1 cellular context compared by ENCODE assay signal in genomic region chr22:18994780-18995711, GRCh38.
A peak's percentile ranks its signal among the peaks of the same experiment; 100 is the strongest.
TF ChIP-seq lines count a peak whose summit lies in the region.

No MANE protein-coding gene starts in this region.

TF ChIP-seq in HepG2, 621 proteins besides CTCF, POLR2A, EP300 and RAD21 (continued from another document and continues in another):
- TF ChIP-seq, protein P1, sequence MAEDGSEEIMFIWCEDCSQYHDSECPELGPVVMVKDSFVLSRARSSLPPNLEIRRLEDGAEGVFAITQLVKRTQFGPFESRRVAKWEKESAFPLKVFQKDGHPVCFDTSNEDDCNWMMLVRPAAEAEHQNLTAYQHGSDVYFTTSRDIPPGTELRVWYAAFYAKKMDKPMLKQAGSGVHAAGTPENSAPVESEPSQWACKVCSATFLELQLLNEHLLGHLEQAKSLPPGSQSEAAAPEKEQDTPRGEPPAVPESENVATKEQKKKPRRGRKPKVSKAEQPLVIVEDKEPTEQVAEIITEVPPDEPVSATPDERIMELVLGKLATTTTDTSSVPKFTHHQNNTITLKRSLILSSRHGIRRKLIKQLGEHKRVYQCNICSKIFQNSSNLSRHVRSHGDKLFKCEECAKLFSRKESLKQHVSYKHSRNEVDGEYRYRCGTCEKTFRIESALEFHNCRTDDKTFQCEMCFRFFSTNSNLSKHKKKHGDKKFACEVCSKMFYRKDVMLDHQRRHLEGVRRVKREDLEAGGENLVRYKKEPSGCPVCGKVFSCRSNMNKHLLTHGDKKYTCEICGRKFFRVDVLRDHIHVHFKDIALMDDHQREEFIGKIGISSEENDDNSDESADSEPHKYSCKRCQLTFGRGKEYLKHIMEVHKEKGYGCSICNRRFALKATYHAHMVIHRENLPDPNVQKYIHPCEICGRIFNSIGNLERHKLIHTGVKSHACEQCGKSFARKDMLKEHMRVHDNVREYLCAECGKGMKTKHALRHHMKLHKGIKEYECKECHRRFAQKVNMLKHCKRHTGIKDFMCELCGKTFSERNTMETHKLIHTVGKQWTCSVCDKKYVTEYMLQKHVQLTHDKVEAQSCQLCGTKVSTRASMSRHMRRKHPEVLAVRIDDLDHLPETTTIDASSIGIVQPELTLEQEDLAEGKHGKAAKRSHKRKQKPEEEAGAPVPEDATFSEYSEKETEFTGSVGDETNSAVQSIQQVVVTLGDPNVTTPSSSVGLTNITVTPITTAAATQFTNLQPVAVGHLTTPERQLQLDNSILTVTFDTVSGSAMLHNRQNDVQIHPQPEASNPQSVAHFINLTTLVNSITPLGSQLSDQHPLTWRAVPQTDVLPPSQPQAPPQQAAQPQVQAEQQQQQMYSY (CRISPR knock-in tag; IDR thresholded peaks at IDR 0.05), result no peak
- no peak for TF ChIP-seq ZNF616 (CRISPR knock-in tag; IDR thresholded peaks at IDR 0.05; ENCODE audit: low read depth)
- TF ChIP-seq ATAD3A (CRISPR knock-in tag; IDR thresholded peaks at IDR 0.05), result no peak
- TF ChIP-seq ELF4 (CRISPR knock-in tag; IDR thresholded peaks at IDR 0.05; ENCODE audit: borderline replicate concordance), result no peak
- TF ChIP-seq ZNF879 (CRISPR knock-in tag; IDR thresholded peaks at IDR 0.05), result no peak
- no peak for TF ChIP-seq CC2D1A (CRISPR knock-in tag; IDR thresholded peaks at IDR 0.05)
- TF ChIP-seq, protein P2, sequence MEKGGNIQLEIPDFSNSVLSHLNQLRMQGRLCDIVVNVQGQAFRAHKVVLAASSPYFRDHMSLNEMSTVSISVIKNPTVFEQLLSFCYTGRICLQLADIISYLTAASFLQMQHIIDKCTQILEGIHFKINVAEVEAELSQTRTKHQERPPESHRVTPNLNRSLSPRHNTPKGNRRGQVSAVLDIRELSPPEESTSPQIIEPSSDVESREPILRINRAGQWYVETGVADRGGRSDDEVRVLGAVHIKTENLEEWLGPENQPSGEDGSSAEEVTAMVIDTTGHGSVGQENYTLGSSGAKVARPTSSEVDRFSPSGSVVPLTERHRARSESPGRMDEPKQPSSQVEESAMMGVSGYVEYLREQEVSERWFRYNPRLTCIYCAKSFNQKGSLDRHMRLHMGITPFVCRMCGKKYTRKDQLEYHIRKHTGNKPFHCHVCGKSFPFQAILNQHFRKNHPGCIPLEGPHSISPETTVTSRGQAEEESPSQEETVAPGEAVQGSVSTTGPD (CRISPR knock-in tag; IDR thresholded peaks at IDR 0.05), result no peak
- no peak for TF ChIP-seq HNF4G (IDR thresholded peaks at IDR 0.05; ENCODE audit: borderline replicate concordance, low read depth, low read length)
- no peak for TF ChIP-seq HNF4G (CRISPR knock-in tag; IDR thresholded peaks at IDR 0.05; ENCODE audit: borderline replicate concordance, low read depth)
- TF ChIP-seq RERE (CRISPR knock-in tag; IDR thresholded peaks at IDR 0.05; ENCODE audit: low read depth), result no peak
- TF ChIP-seq ZFX (CRISPR knock-in tag; IDR thresholded peaks at IDR 0.05; ENCODE audit: low read depth), result peak; percentile 77
- no peak for TF ChIP-seq ZNF234 (CRISPR knock-in tag; conservative IDR thresholded peaks at IDR 0.05)
- TF ChIP-seq REL (CRISPR knock-in tag; conservative IDR thresholded peaks at IDR 0.05), result no peak
- TF ChIP-seq IRX3 (CRISPR knock-in tag; IDR thresholded peaks at IDR 0.05; ENCODE audit: borderline replicate concordance, low read depth), result no peak
- TF ChIP-seq ZNF34 (CRISPR knock-in tag; IDR thresholded peaks at IDR 0.05; ENCODE audit: borderline replicate concordance), result no peak
- no peak for TF ChIP-seq IKZF4 (CRISPR knock-in tag; IDR thresholded peaks at IDR 0.05; ENCODE audit: borderline replicate concordance, low read depth, not compliant biosample characterization)
- TF ChIP-seq PTBP1 (IDR thresholded peaks at IDR 0.05; ENCODE audit: low read depth, low read length, poor library complexity, severe bottlenecking), result no peak
- TF ChIP-seq NFKBIZ (CRISPR knock-in tag; IDR thresholded peaks at IDR 0.05), result no peak
- TF ChIP-seq MIER2 (CRISPR knock-in tag; IDR thresholded peaks at IDR 0.05), result no peak
- no peak for TF ChIP-seq ZNF136 (CRISPR knock-in tag; IDR thresholded peaks at IDR 0.05; ENCODE audit: low read depth)
- TF ChIP-seq ZSCAN21 (CRISPR knock-in tag; IDR thresholded peaks at IDR 0.05; ENCODE audit: borderline replicate concordance), result no peak
- TF ChIP-seq, protein P3, sequence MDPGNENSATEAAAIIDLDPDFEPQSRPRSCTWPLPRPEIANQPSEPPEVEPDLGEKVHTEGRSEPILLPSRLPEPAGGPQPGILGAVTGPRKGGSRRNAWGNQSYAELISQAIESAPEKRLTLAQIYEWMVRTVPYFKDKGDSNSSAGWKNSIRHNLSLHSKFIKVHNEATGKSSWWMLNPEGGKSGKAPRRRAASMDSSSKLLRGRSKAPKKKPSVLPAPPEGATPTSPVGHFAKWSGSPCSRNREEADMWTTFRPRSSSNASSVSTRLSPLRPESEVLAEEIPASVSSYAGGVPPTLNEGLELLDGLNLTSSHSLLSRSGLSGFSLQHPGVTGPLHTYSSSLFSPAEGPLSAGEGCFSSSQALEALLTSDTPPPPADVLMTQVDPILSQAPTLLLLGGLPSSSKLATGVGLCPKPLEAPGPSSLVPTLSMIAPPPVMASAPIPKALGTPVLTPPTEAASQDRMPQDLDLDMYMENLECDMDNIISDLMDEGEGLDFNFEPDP (CRISPR knock-in tag; conservative IDR thresholded peaks at IDR 0.05), result 0 out of 2 replicates have a peak, but pooled peaks have one; percentile 71
- TF ChIP-seq SNRNP70 (IDR thresholded peaks at IDR 0.05; ENCODE audit: low read depth, low read length), result no peak
- TF ChIP-seq, protein P4, sequence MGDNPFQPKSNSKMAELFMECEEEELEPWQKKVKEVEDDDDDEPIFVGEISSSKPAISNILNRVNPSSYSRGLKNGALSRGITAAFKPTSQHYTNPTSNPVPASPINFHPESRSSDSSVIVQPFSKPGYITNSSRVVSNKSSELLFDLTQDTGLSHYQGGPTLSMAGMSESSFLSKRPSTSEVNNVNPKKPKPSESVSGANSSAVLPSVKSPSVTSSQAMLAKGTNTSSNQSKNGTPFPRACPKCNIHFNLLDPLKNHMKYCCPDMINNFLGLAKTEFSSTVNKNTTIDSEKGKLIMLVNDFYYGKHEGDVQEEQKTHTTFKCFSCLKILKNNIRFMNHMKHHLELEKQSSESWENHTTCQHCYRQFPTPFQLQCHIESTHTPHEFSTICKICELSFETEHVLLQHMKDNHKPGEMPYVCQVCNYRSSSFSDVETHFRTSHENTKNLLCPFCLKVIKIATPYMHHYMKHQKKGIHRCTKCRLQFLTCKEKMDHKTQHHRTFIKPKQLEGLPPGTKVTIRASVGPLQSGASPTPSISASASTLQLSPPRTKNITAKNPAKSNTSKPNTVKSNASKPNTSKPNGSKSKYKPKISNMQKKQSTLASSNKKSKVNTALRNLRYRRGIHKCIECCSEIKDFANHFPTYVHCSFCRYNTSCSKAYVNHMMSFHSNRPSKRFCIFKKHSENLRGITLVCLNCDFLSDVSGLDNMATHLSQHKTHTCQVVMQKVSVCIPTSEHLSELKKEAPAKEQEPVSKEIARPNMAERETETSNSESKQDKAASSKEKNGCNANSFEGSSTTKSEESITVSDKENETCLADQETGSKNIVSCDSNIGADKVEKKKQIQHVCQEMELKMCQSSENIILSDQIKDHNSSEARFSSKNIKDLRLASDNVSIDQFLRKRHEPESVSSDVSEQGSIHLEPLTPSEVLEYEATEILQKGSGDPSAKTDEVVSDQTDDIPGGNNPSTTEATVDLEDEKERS (CRISPR knock-in tag; IDR thresholded peaks at IDR 0.05), result no peak
- no peak for TF ChIP-seq SNAPC5 (CRISPR knock-in tag; IDR thresholded peaks at IDR 0.05; ENCODE audit: borderline replicate concordance)
- TF ChIP-seq, protein P5, sequence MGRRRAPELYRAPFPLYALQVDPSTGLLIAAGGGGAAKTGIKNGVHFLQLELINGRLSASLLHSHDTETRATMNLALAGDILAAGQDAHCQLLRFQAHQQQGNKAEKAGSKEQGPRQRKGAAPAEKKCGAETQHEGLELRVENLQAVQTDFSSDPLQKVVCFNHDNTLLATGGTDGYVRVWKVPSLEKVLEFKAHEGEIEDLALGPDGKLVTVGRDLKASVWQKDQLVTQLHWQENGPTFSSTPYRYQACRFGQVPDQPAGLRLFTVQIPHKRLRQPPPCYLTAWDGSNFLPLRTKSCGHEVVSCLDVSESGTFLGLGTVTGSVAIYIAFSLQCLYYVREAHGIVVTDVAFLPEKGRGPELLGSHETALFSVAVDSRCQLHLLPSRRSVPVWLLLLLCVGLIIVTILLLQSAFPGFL (CRISPR knock-in tag; IDR thresholded peaks at IDR 0.05), result no peak
- peak; percentile 33; the same call in 1 of the 2 replicates for TF ChIP-seq PHF8 (CRISPR knock-in tag; IDR thresholded peaks at IDR 0.05)
- no peak for TF ChIP-seq NR2F2 (IDR thresholded peaks at IDR 0.05; ENCODE audit: borderline replicate concordance, low read depth)
- TF ChIP-seq ZNF816 (CRISPR knock-in tag; IDR thresholded peaks at IDR 0.05; ENCODE audit: borderline replicate concordance), result no peak
- TF ChIP-seq, protein P6, sequence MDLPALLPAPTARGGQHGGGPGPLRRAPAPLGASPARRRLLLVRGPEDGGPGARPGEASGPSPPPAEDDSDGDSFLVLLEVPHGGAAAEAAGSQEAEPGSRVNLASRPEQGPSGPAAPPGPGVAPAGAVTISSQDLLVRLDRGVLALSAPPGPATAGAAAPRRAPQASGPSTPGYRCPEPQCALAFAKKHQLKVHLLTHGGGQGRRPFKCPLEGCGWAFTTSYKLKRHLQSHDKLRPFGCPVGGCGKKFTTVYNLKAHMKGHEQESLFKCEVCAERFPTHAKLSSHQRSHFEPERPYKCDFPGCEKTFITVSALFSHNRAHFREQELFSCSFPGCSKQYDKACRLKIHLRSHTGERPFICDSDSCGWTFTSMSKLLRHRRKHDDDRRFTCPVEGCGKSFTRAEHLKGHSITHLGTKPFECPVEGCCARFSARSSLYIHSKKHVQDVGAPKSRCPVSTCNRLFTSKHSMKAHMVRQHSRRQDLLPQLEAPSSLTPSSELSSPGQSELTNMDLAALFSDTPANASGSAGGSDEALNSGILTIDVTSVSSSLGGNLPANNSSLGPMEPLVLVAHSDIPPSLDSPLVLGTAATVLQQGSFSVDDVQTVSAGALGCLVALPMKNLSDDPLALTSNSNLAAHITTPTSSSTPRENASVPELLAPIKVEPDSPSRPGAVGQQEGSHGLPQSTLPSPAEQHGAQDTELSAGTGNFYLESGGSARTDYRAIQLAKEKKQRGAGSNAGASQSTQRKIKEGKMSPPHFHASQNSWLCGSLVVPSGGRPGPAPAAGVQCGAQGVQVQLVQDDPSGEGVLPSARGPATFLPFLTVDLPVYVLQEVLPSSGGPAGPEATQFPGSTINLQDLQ (CRISPR knock-in tag; IDR thresholded peaks at IDR 0.05), result no peak
- TF ChIP-seq, protein P7, sequence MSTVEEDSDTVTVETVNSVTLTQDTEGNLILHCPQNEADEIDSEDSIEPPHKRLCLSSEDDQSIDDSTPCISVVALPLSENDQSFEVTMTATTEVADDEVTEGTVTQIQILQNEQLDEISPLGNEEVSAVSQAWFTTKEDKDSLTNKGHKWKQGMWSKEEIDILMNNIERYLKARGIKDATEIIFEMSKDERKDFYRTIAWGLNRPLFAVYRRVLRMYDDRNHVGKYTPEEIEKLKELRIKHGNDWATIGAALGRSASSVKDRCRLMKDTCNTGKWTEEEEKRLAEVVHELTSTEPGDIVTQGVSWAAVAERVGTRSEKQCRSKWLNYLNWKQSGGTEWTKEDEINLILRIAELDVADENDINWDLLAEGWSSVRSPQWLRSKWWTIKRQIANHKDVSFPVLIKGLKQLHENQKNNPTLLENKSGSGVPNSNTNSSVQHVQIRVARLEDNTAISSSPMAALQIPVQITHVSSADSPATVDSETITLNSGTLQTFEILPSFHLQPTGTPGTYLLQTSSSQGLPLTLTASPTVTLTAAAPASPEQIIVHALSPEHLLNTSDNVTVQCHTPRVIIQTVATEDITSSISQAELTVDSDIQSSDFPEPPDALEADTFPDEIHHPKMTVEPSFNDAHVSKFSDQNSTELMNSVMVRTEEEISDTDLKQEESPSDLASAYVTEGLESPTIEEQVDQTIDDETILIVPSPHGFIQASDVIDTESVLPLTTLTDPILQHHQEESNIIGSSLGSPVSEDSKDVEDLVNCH (CRISPR knock-in tag; IDR thresholded peaks at IDR 0.05), result no peak
- peak; percentile 61; the same call in 1 of the 2 replicates for TF ChIP-seq TFAP4 (IDR thresholded peaks at IDR 0.05; ENCODE audit: borderline replicate concordance, low read depth)
